ENCODE assay signal across 8 cellular contexts in genomic region chr4:168183717-168184571, GRCh38.
A peak's percentile ranks its signal among the peaks of the same experiment; 100 is the strongest.
DNase-seq lines count a peak whose midpoint lies in the region; ATAC-seq and TF ChIP-seq lines count a peak whose summit lies in the region.

No MANE protein-coding gene starts in this region.

- H3K27me3 ChIP-seq in mammary epithelial cell (ENCODE audit: insufficient read depth, low read length) (no peaks in the 10 kb centered on the region), left lung (no peaks in the 10 kb centered on the region)

- H3K4me3 ChIP-seq in mammary epithelial cell (replicated peaks in 1 of 3; ENCODE audit: insufficient read depth in 1 of 3, low read depth in 2 of 3, low read length in 3 of 3) (no peak overlapping the region), left lung (no peak overlapping the region)

- H3K4me2 ChIP-seq in mammary epithelial cell (ENCODE audit: insufficient read depth, low read depth, low read length) = no peak overlapping the region

- in situ Hi-C loops in mammary epithelial cell (cut with MboI; ENCODE audit: low sequenced_read_pairs in 2 of 2) = loop anchor here (25.0 kb wide), 3 partner anchors 328 to 728 kb away; no protein-coding TSS in a partner anchor

- CTCF ChIA-PET in mammary epithelial cell (lab: Charles Lee; ENCODE audit: low non-redundant PET) = no interaction called here

- peak; percentile 43 for DNase-seq in NCI-H510A treated with DMSO at 0.1 percent for 48 hours (lab: John Stamatoyannopoulos, UW)
- DNase-seq in NCI-H510A (lab: John Stamatoyannopoulos, UW) = no peak
- DNase-seq in NCI-H1105 treated with DMSO at 0.1 percent for 48 hours (lab: John Stamatoyannopoulos, UW) = peak; percentile 14
- DNase-seq in mammary epithelial cell = peak; percentile 23
- no peak for DNase-seq in left lung
- no peak for DNase-seq in NCI-H146 (lab: John Stamatoyannopoulos, UW)

- no peak overlapping the region for H2AFZ ChIP-seq in mammary epithelial cell (ENCODE audit: low read depth, low read length)

- ATAC-seq in left lung (peak; percentile 44), GM18873 (IDR thresholded peaks at IDR 0.05; ENCODE audit: low FRiP score, unreplicated experiment) (no peak), HG02884 (IDR thresholded peaks at IDR 0.05; ENCODE audit: unreplicated experiment) (no peak)

- H3K36me3 ChIP-seq in mammary epithelial cell (ENCODE audit: insufficient read depth, low read length) = no peaks in the 10 kb centered on the region
- no peaks in the 10 kb centered on the region for H3K36me3 ChIP-seq in left lung

- H3K9ac ChIP-seq in mammary epithelial cell (ENCODE audit: insufficient read depth, low read length) = no peak overlapping the region

- H3K9me3 ChIP-seq in mammary epithelial cell (replicated peaks; ENCODE audit: insufficient read depth, low read length) (no peaks in the 10 kb centered on the region), left lung (no peaks in the 10 kb centered on the region)

- intact Hi-C loops in mammary epithelial cell (cut with micrococcal nuclease) (loop anchor here (1.0 to 10.0 kb wide), 8 partner anchors 133 to 1303 kb away; partner anchors contain the start of genes DDX60 and DDX60L), left lung (cut with DNase I) (no loop called here)

- H3K27ac ChIP-seq in mammary epithelial cell (ENCODE audit: insufficient read depth, low read depth, low read length) = no peak overlapping the region
- no peak overlapping the region for H3K27ac ChIP-seq in left lung

- H4K20me1 ChIP-seq in mammary epithelial cell (ENCODE audit: insufficient read depth, low read length) = peaks cover 2% of the 10 kb centered on the region

- TF ChIP-seq CTCF in mammary epithelial cell (conservative IDR thresholded peaks at IDR 0.05 in 1 of 2, IDR thresholded peaks at IDR 0.05 in 1 of 2; ENCODE audit: extremely low read depth in 1 of 2, insufficient read depth in 1 of 2, low read depth in 1 of 2, low read length in 2 of 2) (peak; percentile 47 to 64), left lung (IDR thresholded peaks at IDR 0.05) (peak in 1 of 2 donors; percentile 43)

- H3K4me1 ChIP-seq in mammary epithelial cell (ENCODE audit: insufficient read depth, low read length) = no peaks in the 10 kb centered on the region
- no peaks in the 10 kb centered on the region for H3K4me1 ChIP-seq in left lung

- 32% methylated on average over 6 of the region's 6 CpGs for WGBS in mammary epithelial cell (ENCODE audit: low coverage, missing lambda C conversion rate)

- BruUV-seq in mammary epithelial cell (replicated peaks; lab: Mats Ljungman, UMichigan) = no TSS peak

- H3K79me2 ChIP-seq in mammary epithelial cell (ENCODE audit: insufficient read depth, low read length) = no peaks in the 10 kb centered on the region

- dilution Hi-C loops in mammary epithelial cell (cut with HindIII; ENCODE audit: low sequenced_read_pairs) = loop anchor here (25.0 kb wide), 1 partner anchor 328 kb away; no protein-coding TSS in a partner anchor

Comparison
In these comparisons a context has a peak if more than half of its experiments do, and no peak if none do; other contexts are left out.
1. DNase-seq: peak in NCI-H510A treated with DMSO at 0.1 percent for 48 hours (single experiment), NCI-H1105 treated with DMSO at 0.1 percent for 48 hours (single experiment) and mammary epithelial cell (single experiment); none in NCI-H510A (single experiment), left lung (0 of 2) and NCI-H146 (single experiment).